11 cellular contexts compared by ENCODE assay signal in genomic region chr12:6460751-6461371, GRCh38. TPM values are rescaled to one million over a fixed set of nuclear protein-coding genes. Genes with fewer than 3 reads are reported as not detected.
DNase-seq lines count a peak whose midpoint lies in the region; ATAC-seq and TF ChIP-seq lines count a peak whose summit lies in the region.
"Had no signal": no experiment of that assay in that cellular context is flagged by ENCODE, and none has a peak within 500 bp of the region (broad histone marks: within the 10 kb centered on the region; RNA-seq: fewer than 3 reads in every experiment).

No MANE protein-coding gene starts in this region.

- TF ChIP-seq EP300 in ovary (IDR thresholded peaks at IDR 0.05): no peak

- no peak overlapping the region for H2AFZ ChIP-seq in GM23338

- H3F3A ChIP-seq in GM23338 (replicated peaks; ENCODE audit: low read depth): 0 out of 2 replicates have a peak, but pooled peaks cover 2% of the 10 kb centered on the region

- H3K9me3 ChIP-seq in esophagus squamous epithelium (no peaks in the 10 kb centered on the region), ovary (no peaks in the 10 kb centered on the region)

- no peak overlapping the region for H3K4me2 ChIP-seq in GM23338

- H3K27ac Mint-ChIP-seq in GM23338: peak overlapping the region; percentile 77
- H3K27ac Mint-ChIP-seq in activated CD4-positive, alpha-beta T cell treated with anti-CD3 and anti-CD28 coated beads, Interleukin-2, amount 10 ng/mL, durations not matched to agents 24 days and 14 days: peak overlapping the region; percentile 97

- peaks cover 12% of the 10 kb centered on the region for H3K27me3 Mint-ChIP-seq in GM23338 (ENCODE audit: insufficient read depth, low read depth, poor library complexity)
- H3K27me3 Mint-ChIP-seq in activated CD4-positive, alpha-beta T cell treated with anti-CD3 and anti-CD28 coated beads, Interleukin-2, amount 10 ng/mL, durations not matched to agents 24 days and 14 days: no peaks in the 10 kb centered on the region

- H4K20me1 ChIP-seq in GM23338 (replicated peaks; ENCODE audit: insufficient read depth): no peaks in the 10 kb centered on the region

- no peak overlapping the region for H3K4me3 Mint-ChIP-seq in GM23338
- peak overlapping the region; percentile 84 for H3K4me3 Mint-ChIP-seq in activated CD4-positive, alpha-beta T cell treated with anti-CD3 and anti-CD28 coated beads, Interleukin-2, amount 10 ng/mL, durations not matched to agents 24 days and 14 days

- WGBS in esophagus squamous epithelium, 2 donors: 80 to 83% methylated on average over 3 to 8 of the region's 10 CpGs
- 83 to 89% (median 84%) methylated on average over 10 of the region's 10 CpGs for WGBS in ovary, 3 donors

- H3K4me1 Mint-ChIP-seq in GM23338: no peaks in the 10 kb centered on the region; the same call in 1 of the 3 replicates
- H3K4me1 Mint-ChIP-seq in activated CD4-positive, alpha-beta T cell treated with anti-CD3 and anti-CD28 coated beads, Interleukin-2, amount 10 ng/mL, durations not matched to agents 24 days and 14 days: peaks cover 73% of the 10 kb centered on the region

- H3K4me3 ChIP-seq in GM23338: no peak overlapping the region
- H3K4me3 ChIP-seq in esophagus squamous epithelium: no peak overlapping the region
- H3K4me3 ChIP-seq in ovary: no peak overlapping the region

- TF ChIP-seq POLR2A in esophagus squamous epithelium (IDR thresholded peaks at IDR 0.05): no peak
- TF ChIP-seq POLR2A in ovary (IDR thresholded peaks at IDR 0.05): no peak

- no peaks in the 10 kb centered on the region for H3K9me2 ChIP-seq in GM23338 (ENCODE audit: insufficient read depth)

- H3K9me3 Mint-ChIP-seq in GM23338: no peaks in the 10 kb centered on the region
- H3K9me3 Mint-ChIP-seq in activated CD4-positive, alpha-beta T cell treated with anti-CD3 and anti-CD28 coated beads, Interleukin-2, amount 10 ng/mL, durations not matched to agents 24 days and 14 days: no peaks in the 10 kb centered on the region

- no peak overlapping the region for H3K27ac ChIP-seq in GM23338 (ENCODE audit: low read depth)
- peak overlapping the region; percentile 1 to 81 (median 51) for H3K27ac ChIP-seq in esophagus squamous epithelium
- no peak overlapping the region for H3K27ac ChIP-seq in ovary

- peaks cover 51% of the 10 kb centered on the region for H3K36me3 Mint-ChIP-seq in GM23338 (ENCODE audit: low read depth)
- peaks cover 87% of the 10 kb centered on the region for H3K36me3 Mint-ChIP-seq in activated CD4-positive, alpha-beta T cell treated with anti-CD3 and anti-CD28 coated beads, Interleukin-2, amount 10 ng/mL, durations not matched to agents 24 days and 14 days (ENCODE audit: low read depth)

- no peak for ATAC-seq in GM23338

- no peaks in the 10 kb centered on the region for H3K27me3 ChIP-seq in GM23338 (ENCODE audit: insufficient read depth)
- no peaks in the 10 kb centered on the region for H3K27me3 ChIP-seq in esophagus squamous epithelium
- no peaks in the 10 kb centered on the region for H3K27me3 ChIP-seq in ovary

- no peaks in the 10 kb centered on the region for H3K79me2 ChIP-seq in GM23338 (replicated peaks; ENCODE audit: insufficient read depth)

- TF ChIP-seq CTCF in GM23338 (conservative IDR thresholded peaks at IDR 0.05; ENCODE audit: low read depth in 2 of 2) (no peak), esophagus squamous epithelium (IDR thresholded peaks at IDR 0.05) (no peak), ovary (IDR thresholded peaks at IDR 0.05) (no peak)

- intact Hi-C loops in activated CD4-positive, alpha-beta T cell treated with anti-CD3 and anti-CD28 coated beads, Interleukin-2, amount 10 ng/mL, durations not matched to agents 24 days and 14 days (cut with micrococcal nuclease): loop anchor here (5.0 kb wide), 1 partner anchor 96 kb away; the partner anchor contains the start of gene IFFO1
- intact Hi-C loops in esophagus squamous epithelium (cut with DNase I) (loop anchor here (5.0 to 10.0 kb wide), 2 partner anchors 34 to 136 kb away; no protein-coding TSS in a partner anchor), ovary (cut with DNase I) (loop anchor here (5.0 to 10.0 kb wide), 3 partner anchors 39 to 136 kb away; no protein-coding TSS in a partner anchor)

- no peak for DNase-seq in GM23338 (ENCODE audit: low spot score)
- peak; percentile 87 for DNase-seq in activated CD4-positive, alpha-beta T cell treated with anti-CD3 and anti-CD28 coated beads, Interleukin-2, amount 10 ng/mL, durations not matched to agents 24 days and 14 days
- no peak for DNase-seq in esophagus squamous epithelium (lab: John Stamatoyannopoulos, UW)
- peak; percentile 52 for DNase-seq in stimulated activated CD4-positive, alpha-beta T cell treated with anti-CD3 and anti-CD28 coated beads, Interleukin-2, amount 100 ng/mL, for 4 hours (ENCODE audit: low read depth)
- no peak for DNase-seq in UCSD-AML1 (lab: John Stamatoyannopoulos, UW; ENCODE audit: unreplicated experiment)
- DNase-seq in effector CD4-positive, alpha-beta T cell: no peak
- DNase-seq in SHP77 treated with DMSO at 0.1 percent for 48 hours (lab: John Stamatoyannopoulos, UW): no peak
- no peak for DNase-seq in ovary
- DNase-seq: NCI-H510A had no signal

- H3K4me1 ChIP-seq in GM23338 (ENCODE audit: insufficient read depth): no peaks in the 10 kb centered on the region
- H3K4me1 ChIP-seq in esophagus squamous epithelium: peaks cover 0 to 48% (median 21%) of the 10 kb centered on the region in 3 donors
- H3K4me1 ChIP-seq in ovary (ENCODE audit: insufficient read depth): no peaks in the 10 kb centered on the region

- peaks cover 12% of the 10 kb centered on the region for H3K36me3 ChIP-seq in GM23338 (ENCODE audit: insufficient read depth)
- H3K36me3 ChIP-seq in esophagus squamous epithelium: peaks cover 12 to 95% (median 44%) of the 10 kb centered on the region in 3 donors
- H3K36me3 ChIP-seq in ovary: no peaks in the 10 kb centered on the region

TF ChIP-seq in GM23338, 12 proteins besides CTCF, POLR2A, EP300 and RAD21 (continues in another document):
- no peak for TF ChIP-seq JUNB (IDR thresholded peaks at IDR 0.05; ENCODE audit: unreplicated experiment)
- no peak for TF ChIP-seq CREB1 (CRISPR knock-in tag; IDR thresholded peaks at IDR 0.05; ENCODE audit: low read depth)
- no peak for TF ChIP-seq STAT1 (IDR thresholded peaks at IDR 0.05; ENCODE audit: unreplicated experiment)

RNA-seq across cellular contexts. Expression of gene TAPBPL, which starts 9.0 kb away (rescaled TPM):
- total RNA-seq in GM23338 (2014; rRNA removed; shearing (Covaris generic)): 0.59 and 0.66 TPM in 2 replicates
- 0.52 and 0.65 TPM in 2 replicates for polyA plus RNA-seq in GM23338 (2016; fragmentation: Nextera tagmentation; extraction: Ambion mirVana)
- 31.9 and 33.0 TPM in 2 replicates for total RNA-seq in activated CD4-positive, alpha-beta T cell treated with anti-CD3 and anti-CD28 coated beads, Interleukin-2, amount 10 ng/mL, durations not matched to agents 24 days and 14 days
- total RNA-seq in esophagus squamous epithelium: 10 to 100 TPM in 3 of 4 donors, 1 to 10 TPM in 1; 7.7 to 25.6 (median 18.2) TPM
- 10 to 100 TPM; 10.3 to 23.4 (median 15.3) TPM for total RNA-seq in ovary
- polyA plus RNA-seq in ovary: 10 to 100 TPM; 16.5 to 37.5 TPM

RNA-seq across cellular contexts. Expression of gene VAMP1, which starts 9.6 kb away (rescaled TPM):
- 13.9 and 18.3 TPM in 2 replicates for total RNA-seq in GM23338 (2014; rRNA removed; shearing (Covaris generic))
- 11.2 and 16.1 TPM in 2 replicates for polyA plus RNA-seq in GM23338 (2016; fragmentation: Nextera tagmentation; extraction: Ambion mirVana)
- total RNA-seq in activated CD4-positive, alpha-beta T cell treated with anti-CD3 and anti-CD28 coated beads, Interleukin-2, amount 10 ng/mL, durations not matched to agents 24 days and 14 days: 50.0 and 51.2 TPM in 2 replicates
- total RNA-seq in esophagus squamous epithelium: 1 to 10 TPM; 1.2 to 9.1 (median 5.1) TPM
- 10 to 100 TPM in 1 of 7 donors, 1 to 10 TPM in 6; 2.5 to 10.5 (median 5.8) TPM for total RNA-seq in ovary
- polyA plus RNA-seq in ovary: 10 to 100 TPM in 1 of 2 donors, 1 to 10 TPM in 1; 5.2 to 11.9 TPM

RNA-seq across cellular contexts. Expression of gene CD27, which starts 16.1 kb away (rescaled TPM):
- total RNA-seq in GM23338 (2014; rRNA removed; shearing (Covaris generic)): not detected in 2 replicates
- polyA plus RNA-seq in GM23338 (2016; fragmentation: Nextera tagmentation; extraction: Ambion mirVana) (0.49 and 0.53 TPM in 2 replicates), ovary (under 1 TPM; 0.38 to 0.63 TPM)
- total RNA-seq in activated CD4-positive, alpha-beta T cell treated with anti-CD3 and anti-CD28 coated beads, Interleukin-2, amount 10 ng/mL, durations not matched to agents 24 days and 14 days: 74.0 and 77.7 TPM in 2 replicates
- total RNA-seq in esophagus squamous epithelium (1 to 10 TPM in 3 of 4 donors, under 1 TPM in 1; 0.49 to 4.2 (median 2.9) TPM), ovary (under 1 TPM in 5 of 7 donors, not detected in 2; 0.34 to 0.87 (median 0.55) TPM)
- total RNA-seq: bronchial epithelial cell, pulmonary artery endothelial cell had no signal

RNA-seq across cellular contexts. Expression of gene MRPL51, which starts 32.2 kb away (rescaled TPM):
- 75.1 and 93.9 TPM in 2 replicates for total RNA-seq in GM23338 (2014; rRNA removed; shearing (Covaris generic))
- polyA plus RNA-seq in GM23338 (2016; fragmentation: Nextera tagmentation; extraction: Ambion mirVana): 432 and 463 TPM in 2 replicates
- 277 and 280 TPM in 2 replicates for total RNA-seq in activated CD4-positive, alpha-beta T cell treated with anti-CD3 and anti-CD28 coated beads, Interleukin-2, amount 10 ng/mL, durations not matched to agents 24 days and 14 days
- total RNA-seq in esophagus squamous epithelium: 10 to 100 TPM; 36.3 to 95.5 (median 72.6) TPM
- 100 to 1,000 TPM in 4 of 7 donors, 10 to 100 TPM in 3; 27.5 to 119 (median 108) TPM for total RNA-seq in ovary
- 100 to 1,000 TPM in 1 of 2 donors, 10 to 100 TPM in 1; 74.1 to 142 TPM for polyA plus RNA-seq in ovary

RNA-seq across cellular contexts. Expression of gene NCAPD2, which starts 33.0 kb away (rescaled TPM):
- total RNA-seq in GM23338 (2014; rRNA removed; shearing (Covaris generic)): 217 and 389 TPM in 2 replicates
- 32.7 and 34.2 TPM in 2 replicates for polyA plus RNA-seq in GM23338 (2016; fragmentation: Nextera tagmentation; extraction: Ambion mirVana)
- 104 and 106 TPM in 2 replicates for total RNA-seq in activated CD4-positive, alpha-beta T cell treated with anti-CD3 and anti-CD28 coated beads, Interleukin-2, amount 10 ng/mL, durations not matched to agents 24 days and 14 days
- total RNA-seq in esophagus squamous epithelium: 10 to 100 TPM; 25.6 to 73.2 (median 55.9) TPM
- total RNA-seq in ovary: 10 to 100 TPM; 11.5 to 19.5 (median 16.4) TPM
- polyA plus RNA-seq in ovary: 10 to 100 TPM in 1 of 2 donors, 1 to 10 TPM in 1; 8.8 to 19.4 TPM

Comparison
In these comparisons a context has a peak if more than half of its experiments do, and no peak if none do; other contexts are left out.
1. DNase-seq: peak in activated CD4-positive, alpha-beta T cell treated with anti-CD3 and anti-CD28 coated beads, Interleukin-2, amount 10 ng/mL, durations not matched to agents 24 days and 14 days (single experiment) and stimulated activated CD4-positive, alpha-beta T cell treated with anti-CD3 and anti-CD28 coated beads, Interleukin-2, amount 100 ng/mL, for 4 hours (single experiment); none in GM23338 (single experiment), esophagus squamous epithelium (single experiment), UCSD-AML1 (single experiment), effector CD4-positive, alpha-beta T cell (single experiment), SHP77 treated with DMSO at 0.1 percent for 48 hours (single experiment) and ovary (0 of 5).
2. H3K27ac ChIP-seq: peak in esophagus squamous epithelium (4 of 4); none in GM23338 (single experiment) and ovary (0 of 2).
3. RNA of gene CD27, which starts 16.1 kb away (total RNA-seq): 74.0 to 77.7 TPM in activated CD4-positive, alpha-beta T cell treated with anti-CD3 and anti-CD28 coated beads, Interleukin-2, amount 10 ng/mL, durations not matched to agents 24 days and 14 days; 0.49 to 4.2 TPM in esophagus squamous epithelium, 0.34 to 0.87 TPM in ovary and not detected in GM23338; every median in the first group is over 10 times any median in the second.